8 cellular contexts compared by ENCODE assay signal in the genomic region with DNA sequence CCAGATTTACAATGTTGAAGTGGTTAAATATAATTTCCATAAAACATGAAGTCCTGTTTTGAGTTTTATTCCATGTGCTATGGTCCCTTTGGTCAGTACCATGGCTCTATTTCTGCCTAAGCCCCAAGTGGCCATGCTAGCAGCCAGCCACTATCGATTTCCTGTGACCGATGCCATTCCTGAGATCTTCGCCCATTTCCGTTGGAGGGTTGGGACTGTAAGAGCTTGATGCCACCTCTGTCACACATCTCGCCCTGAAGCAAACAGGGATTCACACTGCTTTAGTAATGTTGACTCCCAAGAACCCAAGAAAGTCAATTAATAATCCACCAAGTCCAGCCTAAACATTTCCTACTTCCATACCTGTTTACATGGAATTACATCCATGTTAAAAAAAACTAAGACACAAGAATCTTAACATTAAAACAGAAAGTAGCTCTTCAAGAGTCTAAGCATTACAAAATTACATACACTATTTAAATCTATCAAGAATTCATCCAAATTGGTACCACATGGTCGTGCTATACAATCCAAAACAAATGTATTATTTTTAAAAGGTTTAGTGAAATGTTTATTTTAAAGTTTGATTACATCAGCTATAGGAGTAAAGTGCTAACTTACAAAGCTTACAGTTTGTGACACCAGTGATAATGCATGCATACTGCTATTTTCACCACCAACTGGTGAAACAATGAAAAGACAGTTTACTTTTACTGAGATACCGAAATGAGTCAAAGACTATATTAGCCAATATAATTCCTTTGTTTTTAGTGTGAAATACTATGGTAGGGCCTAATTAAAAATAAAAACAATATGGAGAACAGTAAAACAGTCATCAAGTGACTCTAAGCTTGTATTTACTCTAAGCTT. TPM values are rescaled to one million over a fixed set of nuclear protein-coding genes. Genes with fewer than 3 reads are reported as not detected.
A peak's percentile ranks its signal among the peaks of the same experiment; 100 is the strongest.
DNase-seq lines count a peak whose midpoint lies in the region; ATAC-seq and TF ChIP-seq lines count a peak whose summit lies in the region.

No MANE protein-coding gene starts in this region.

- peak; percentile 64 for DNase-seq in A673 (ENCODE audit: low spot score)
- no peak for DNase-seq in T-helper 17 cell
- peak; percentile 61 for DNase-seq in fibroblast of pulmonary artery (ENCODE audit: low read depth)
- DNase-seq in DMS153 treated with DMSO at 0.1 percent for 48 hours (lab: John Stamatoyannopoulos, UW; ENCODE audit: unreplicated experiment): no peak
- no peak for DNase-seq in mucosa of descending colon

- H3K4me3 ChIP-seq in A673 (ENCODE audit: low read depth, low read length, poor library complexity, severe bottlenecking) (peak overlapping the region; percentile 69), fibroblast of pulmonary artery (replicated peaks; ENCODE audit: low read depth, low read length) (peak overlapping the region; percentile 99), skeletal muscle tissue (ENCODE audit: low read length in 3 of 3) (peak overlapping the region; percentile 44 to 52 (median 52)), mucosa of descending colon (no peak overlapping the region)

- no peaks in the 10 kb centered on the region for H3K27me3 ChIP-seq in A673 (replicated peaks; ENCODE audit: insufficient read depth, low read depth, low read length, poor library complexity)
- H3K27me3 ChIP-seq in skeletal muscle tissue (ENCODE audit: control insufficient read depth in 3 of 3, insufficient read depth in 3 of 3, low read length in 3 of 3): no peaks in the 10 kb centered on the region

- H3K4me3 Mint-ChIP-seq in T-helper 17 cell: peak overlapping the region; percentile 86

- TF ChIP-seq POLR2A in GM19099 (IDR thresholded peaks at IDR 0.05; ENCODE audit: extremely low read depth, insufficient read length, low read depth): peak; percentile 3

- peaks cover 29% of the 10 kb centered on the region for H3K4me1 ChIP-seq in A673 (ENCODE audit: insufficient read depth, low read length, poor library complexity, severe bottlenecking)
- H3K4me1 ChIP-seq in skeletal muscle tissue (ENCODE audit: control insufficient read depth in 3 of 3, insufficient read depth in 3 of 3, low read length in 3 of 3): peaks cover 23 to 43% (median 35%) of the 10 kb centered on the region in 3 donors
- H3K4me1 ChIP-seq in mucosa of descending colon (ENCODE audit: low read depth): peaks cover 41% of the 10 kb centered on the region

- intact Hi-C loops in A673 (cut with micrococcal nuclease; ENCODE audit: unreplicated experiment) (loop anchor here (5.0 kb wide), 1 partner anchor 37 kb away; no protein-coding TSS in a partner anchor), mucosa of descending colon (cut with DNase I, micrococcal nuclease) (no loop called here)

- no peaks in the 10 kb centered on the region for H3K27me3 Mint-ChIP-seq in T-helper 17 cell

- peak; percentile 48 for TF ChIP-seq CTCF in A673 (conservative IDR thresholded peaks at IDR 0.05; ENCODE audit: low read depth, low read length)
- peak; percentile 41 for TF ChIP-seq CTCF in fibroblast of pulmonary artery (IDR thresholded peaks at IDR 0.05; ENCODE audit: low read length, missing control alignments)
- no peak for TF ChIP-seq CTCF in mucosa of descending colon (IDR thresholded peaks at IDR 0.05)

- H3K4me1 Mint-ChIP-seq in T-helper 17 cell: peaks cover 46% of the 10 kb centered on the region

- H3K27ac ChIP-seq in A673 (ENCODE audit: low read depth, low read length, poor library complexity, severe bottlenecking) (no peak overlapping the region), skeletal muscle tissue (ENCODE audit: low read depth, low read length) (no peak overlapping the region)

- ATAC-seq in T-helper 17 cell (no peak), GM19328 (IDR thresholded peaks at IDR 0.05; ENCODE audit: unreplicated experiment) (no peak), mucosa of descending colon (no peak)

- peak overlapping the region in 1 of 3 donors; percentile 58 for H3K9ac ChIP-seq in skeletal muscle tissue (ENCODE audit: low read depth in 1 of 3, low read length in 3 of 3)

- POLR2A ChIA-PET in A673 (lab: Charles Lee; ENCODE audit: low non-redundant PET): interaction anchor here (0.7 to 1.0 kb wide), 3 partner anchors 9 to 39 kb away, joined by 3 read pairs; no protein-coding TSS in a partner anchor

- peak overlapping the region; percentile 99 for H3K27ac Mint-ChIP-seq in T-helper 17 cell

- H3K36me3 Mint-ChIP-seq in T-helper 17 cell (ENCODE audit: low read depth): peaks cover 20% of the 10 kb centered on the region

- peaks cover 63% of the 10 kb centered on the region for H3K36me3 ChIP-seq in A673 (ENCODE audit: insufficient read depth, low read length, poor library complexity, severe bottlenecking)
- H3K36me3 ChIP-seq in skeletal muscle tissue (ENCODE audit: control insufficient read depth in 3 of 3, insufficient read depth in 3 of 3, low read length in 3 of 3): peaks cover 28 to 46% (median 44%) of the 10 kb centered on the region in 3 donors
- peaks cover 23% of the 10 kb centered on the region for H3K36me3 ChIP-seq in mucosa of descending colon (ENCODE audit: low read depth)

- BruUV-seq in A673 (replicated peaks; lab: Mats Ljungman, UMichigan): no TSS peak

- no peaks in the 10 kb centered on the region for H3K9me3 ChIP-seq in A673 (ENCODE audit: low read depth, low read length, poor library complexity, severe bottlenecking)
- no peaks in the 10 kb centered on the region for H3K9me3 ChIP-seq in T-helper 17 cell (ENCODE audit: control insufficient read depth, low read length, poor library complexity, severe bottlenecking)
- H3K9me3 ChIP-seq in skeletal muscle tissue (ENCODE audit: control insufficient read depth in 3 of 3, low read length in 3 of 3): no peaks in the 10 kb centered on the region
- no peaks in the 10 kb centered on the region for H3K9me3 ChIP-seq in mucosa of descending colon

- CTCF ChIA-PET in A673 (lab: Charles Lee): interaction anchor here (0.6 to 1.4 kb wide), 2 partner anchors 60 to 145 kb away, joined by 3 to 5 read pairs; no protein-coding TSS in a partner anchor

RNA-seq across cellular contexts. Expression of a gene that starts 2.5 kb away (rescaled TPM):
- total RNA-seq in A673 (2021) (316 and 329 TPM in 2 replicates), T-helper 17 cell (1,000 to 10,000 TPM; 1,047 to 1,109 TPM), skeletal muscle tissue (407 TPM), mucosa of descending colon (100 to 1,000 TPM; 226 to 303 (median 300) TPM)

RNA-seq across cellular contexts. Expression of a gene that starts 32.3 kb away (rescaled TPM):
- total RNA-seq in A673 (2021): 43.0 and 49.6 TPM in 2 replicates
- 100 to 1,000 TPM; 121 to 129 TPM for total RNA-seq in T-helper 17 cell
- total RNA-seq in skeletal muscle tissue: 26.6 TPM
- total RNA-seq in mucosa of descending colon: 10 to 100 TPM; 23.3 to 61.1 (median 28.5) TPM

RNA-seq across cellular contexts. Expression of a gene that starts 40.3 kb away (rescaled TPM):
- total RNA-seq in A673 (2021): 134 and 153 TPM in 2 replicates
- 10 to 100 TPM; 35.1 to 37.6 TPM for total RNA-seq in T-helper 17 cell
- 103 TPM for total RNA-seq in skeletal muscle tissue
- total RNA-seq in mucosa of descending colon: 100 to 1,000 TPM; 112 to 147 (median 137) TPM

RNA-seq across cellular contexts. Expression of a gene that starts 40.4 kb away (rescaled TPM):
- total RNA-seq in A673 (2021): 22.2 and 23.2 TPM in 2 replicates
- total RNA-seq in T-helper 17 cell: 10 to 100 TPM; 16.8 to 19.4 TPM
- 11.5 TPM for total RNA-seq in skeletal muscle tissue
- total RNA-seq in mucosa of descending colon: 10 to 100 TPM; 31.2 to 42.8 (median 32.1) TPM

Comparison
In these comparisons a context has a peak if more than half of its experiments do, and no peak if none do; other contexts are left out.
1. DNase-seq: peak in A673 (single experiment) and fibroblast of pulmonary artery (single experiment); none in T-helper 17 cell (0 of 3), DMS153 treated with DMSO at 0.1 percent for 48 hours (single experiment) and mucosa of descending colon (0 of 3).